1 cellular context compared by ENCODE assay signal in the genomic region with DNA sequence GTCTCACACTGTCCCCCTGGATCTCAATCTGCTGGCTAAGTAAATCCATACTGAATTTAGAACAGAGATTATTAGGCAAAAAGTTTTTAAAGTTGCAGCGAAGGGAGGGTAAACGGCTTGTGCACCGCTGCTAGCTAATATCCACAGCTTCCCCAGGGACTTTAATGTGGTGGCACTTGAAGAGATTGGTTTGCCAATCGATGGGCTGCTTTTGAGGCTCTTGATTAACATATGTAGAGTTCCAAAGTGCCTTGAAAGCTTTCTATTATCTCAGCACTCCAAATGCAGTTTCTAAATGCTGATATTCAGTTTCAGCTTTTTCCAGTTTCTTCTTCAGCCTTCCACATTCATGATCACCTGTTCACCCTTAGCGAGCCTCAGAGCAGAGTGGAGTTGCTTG.
TF ChIP-seq lines count a peak whose summit lies in the region.

No MANE protein-coding gene starts in this region.

TF ChIP-seq in WTC11, 78 proteins besides CTCF, POLR2A, EP300 and RAD21 (continued from another document):
- TF ChIP-seq, protein P1, sequence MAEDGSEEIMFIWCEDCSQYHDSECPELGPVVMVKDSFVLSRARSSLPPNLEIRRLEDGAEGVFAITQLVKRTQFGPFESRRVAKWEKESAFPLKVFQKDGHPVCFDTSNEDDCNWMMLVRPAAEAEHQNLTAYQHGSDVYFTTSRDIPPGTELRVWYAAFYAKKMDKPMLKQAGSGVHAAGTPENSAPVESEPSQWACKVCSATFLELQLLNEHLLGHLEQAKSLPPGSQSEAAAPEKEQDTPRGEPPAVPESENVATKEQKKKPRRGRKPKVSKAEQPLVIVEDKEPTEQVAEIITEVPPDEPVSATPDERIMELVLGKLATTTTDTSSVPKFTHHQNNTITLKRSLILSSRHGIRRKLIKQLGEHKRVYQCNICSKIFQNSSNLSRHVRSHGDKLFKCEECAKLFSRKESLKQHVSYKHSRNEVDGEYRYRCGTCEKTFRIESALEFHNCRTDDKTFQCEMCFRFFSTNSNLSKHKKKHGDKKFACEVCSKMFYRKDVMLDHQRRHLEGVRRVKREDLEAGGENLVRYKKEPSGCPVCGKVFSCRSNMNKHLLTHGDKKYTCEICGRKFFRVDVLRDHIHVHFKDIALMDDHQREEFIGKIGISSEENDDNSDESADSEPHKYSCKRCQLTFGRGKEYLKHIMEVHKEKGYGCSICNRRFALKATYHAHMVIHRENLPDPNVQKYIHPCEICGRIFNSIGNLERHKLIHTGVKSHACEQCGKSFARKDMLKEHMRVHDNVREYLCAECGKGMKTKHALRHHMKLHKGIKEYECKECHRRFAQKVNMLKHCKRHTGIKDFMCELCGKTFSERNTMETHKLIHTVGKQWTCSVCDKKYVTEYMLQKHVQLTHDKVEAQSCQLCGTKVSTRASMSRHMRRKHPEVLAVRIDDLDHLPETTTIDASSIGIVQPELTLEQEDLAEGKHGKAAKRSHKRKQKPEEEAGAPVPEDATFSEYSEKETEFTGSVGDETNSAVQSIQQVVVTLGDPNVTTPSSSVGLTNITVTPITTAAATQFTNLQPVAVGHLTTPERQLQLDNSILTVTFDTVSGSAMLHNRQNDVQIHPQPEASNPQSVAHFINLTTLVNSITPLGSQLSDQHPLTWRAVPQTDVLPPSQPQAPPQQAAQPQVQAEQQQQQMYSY (CRISPR knock-in tag; IDR thresholded peaks at IDR 0.05) = no peak
- TF ChIP-seq, protein P2, sequence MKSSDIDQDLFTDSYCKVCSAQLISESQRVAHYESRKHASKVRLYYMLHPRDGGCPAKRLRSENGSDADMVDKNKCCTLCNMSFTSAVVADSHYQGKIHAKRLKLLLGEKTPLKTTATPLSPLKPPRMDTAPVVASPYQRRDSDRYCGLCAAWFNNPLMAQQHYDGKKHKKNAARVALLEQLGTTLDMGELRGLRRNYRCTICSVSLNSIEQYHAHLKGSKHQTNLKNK (CRISPR knock-in tag; IDR thresholded peaks at IDR 0.05) = no peak
- no peak for TF ChIP-seq SP1 (CRISPR knock-in tag; conservative IDR thresholded peaks at IDR 0.05)
TF ChIP-seq in WTC11: peak in this region for 0.
